ENCODE assay signal across 12 cellular contexts in the genomic region with DNA sequence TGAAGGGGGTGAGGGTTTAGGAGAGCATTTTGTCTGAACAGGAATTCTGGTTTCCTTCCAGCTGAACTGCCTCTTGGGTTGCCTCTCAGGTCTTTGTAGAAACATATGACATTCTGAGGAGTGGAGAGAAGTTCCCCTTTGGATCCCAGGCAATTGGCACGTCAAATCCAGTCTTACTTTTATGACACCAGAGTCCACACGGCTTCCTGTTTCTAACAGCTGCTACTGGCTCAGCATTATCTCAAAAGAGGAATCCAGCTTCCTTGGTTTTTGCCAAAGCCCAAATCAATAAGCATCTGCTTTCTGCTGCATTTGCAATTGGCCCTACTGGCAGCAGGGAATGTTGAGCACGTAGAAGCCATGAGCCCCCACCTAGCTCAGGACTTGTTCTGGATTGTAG.
DNase-seq lines count a peak whose midpoint lies in the region; ATAC-seq and FAIRE-seq lines count a peak whose summit lies in the region.
"Had no signal": no experiment of that assay in that cellular context is flagged by ENCODE, and none has a peak within 500 bp of the region (broad histone marks: within the 10 kb centered on the region; RNA-seq: fewer than 3 reads in every experiment).

No MANE protein-coding gene starts in this region.

- no peaks in the 10 kb centered on the region for H3K36me3 Mint-ChIP-seq in naive thymus-derived CD8-positive, alpha-beta T cell
- H3K36me3 Mint-ChIP-seq: type B pancreatic cell had no signal

- ATAC-seq in HG02678 (IDR thresholded peaks at IDR 0.05; ENCODE audit: unreplicated experiment), result no peak
- no peak for ATAC-seq in naive thymus-derived CD8-positive, alpha-beta T cell
- no peak for ATAC-seq in GM21390 (IDR thresholded peaks at IDR 0.05; ENCODE audit: unreplicated experiment)

- POLR2A ChIA-PET in naive thymus-derived CD8-positive, alpha-beta T cell (lab: Charles Lee), result no interaction called here

- peaks cover 0 to 11% (median 0%) of the 10 kb centered on the region in 9 donors for H3K9me3 Mint-ChIP-seq in naive thymus-derived CD8-positive, alpha-beta T cell

- H3K27ac Mint-ChIP-seq in naive thymus-derived CD8-positive, alpha-beta T cell, result no peak overlapping the region
- H3K27ac Mint-ChIP-seq: type B pancreatic cell had no signal

- FAIRE-seq in urothelium cell line (lab: Jason Lieb, UNC), result no peak
- FAIRE-seq: frontal cortex, kidney had no signal

- no peak overlapping the region for H3K4me3 Mint-ChIP-seq in naive thymus-derived CD8-positive, alpha-beta T cell
- H3K4me3 Mint-ChIP-seq: type B pancreatic cell had no signal

- H3K4me1 Mint-ChIP-seq in naive thymus-derived CD8-positive, alpha-beta T cell, result peaks cover 0 to 4% (median 0%) of the 10 kb centered on the region in 4 donors

- peaks cover 5 to 40% (median 14%) of the 10 kb centered on the region in 5 donors for H3K27me3 Mint-ChIP-seq in naive thymus-derived CD8-positive, alpha-beta T cell
- H3K27me3 Mint-ChIP-seq: type B pancreatic cell had no signal

- DNase-seq in Ammon's horn (ENCODE audit: low spot score), result peak; percentile 22
- DNase-seq in NOMO-1 treated with DMSO at 0.1 percent for 48 hours (lab: John Stamatoyannopoulos, UW; ENCODE audit: unreplicated experiment), result peak; percentile 79
- peak; percentile 17 for DNase-seq in fibroblast of peridontal ligament (ENCODE audit: extremely low read depth)
- peak; percentile 22 for DNase-seq in mucosa of gallbladder (ENCODE audit: low spot score)
- no peak for DNase-seq in naive thymus-derived CD8-positive, alpha-beta T cell
- DNase-seq in urothelium cell line (ENCODE audit: low spot score), result no peak
- DNase-seq: activated CD4-positive, alpha-beta T cell treated with anti-CD3 and anti-CD28 coated beads, Interleukin-2, amount 50 U/mL, for 1 hour; kidney had no signal

Comparison
In these comparisons a context has a peak if more than half of its experiments do, and no peak if none do; other contexts are left out.
1. DNase-seq: peak in Ammon's horn (single experiment), NOMO-1 treated with DMSO at 0.1 percent for 48 hours (single experiment), fibroblast of peridontal ligament (single experiment) and mucosa of gallbladder (single experiment); none in naive thymus-derived CD8-positive, alpha-beta T cell (0 of 10) and urothelium cell line (single experiment).